Comparison of ENCODE assay signal across 10 cellular contexts in the genomic region with DNA sequence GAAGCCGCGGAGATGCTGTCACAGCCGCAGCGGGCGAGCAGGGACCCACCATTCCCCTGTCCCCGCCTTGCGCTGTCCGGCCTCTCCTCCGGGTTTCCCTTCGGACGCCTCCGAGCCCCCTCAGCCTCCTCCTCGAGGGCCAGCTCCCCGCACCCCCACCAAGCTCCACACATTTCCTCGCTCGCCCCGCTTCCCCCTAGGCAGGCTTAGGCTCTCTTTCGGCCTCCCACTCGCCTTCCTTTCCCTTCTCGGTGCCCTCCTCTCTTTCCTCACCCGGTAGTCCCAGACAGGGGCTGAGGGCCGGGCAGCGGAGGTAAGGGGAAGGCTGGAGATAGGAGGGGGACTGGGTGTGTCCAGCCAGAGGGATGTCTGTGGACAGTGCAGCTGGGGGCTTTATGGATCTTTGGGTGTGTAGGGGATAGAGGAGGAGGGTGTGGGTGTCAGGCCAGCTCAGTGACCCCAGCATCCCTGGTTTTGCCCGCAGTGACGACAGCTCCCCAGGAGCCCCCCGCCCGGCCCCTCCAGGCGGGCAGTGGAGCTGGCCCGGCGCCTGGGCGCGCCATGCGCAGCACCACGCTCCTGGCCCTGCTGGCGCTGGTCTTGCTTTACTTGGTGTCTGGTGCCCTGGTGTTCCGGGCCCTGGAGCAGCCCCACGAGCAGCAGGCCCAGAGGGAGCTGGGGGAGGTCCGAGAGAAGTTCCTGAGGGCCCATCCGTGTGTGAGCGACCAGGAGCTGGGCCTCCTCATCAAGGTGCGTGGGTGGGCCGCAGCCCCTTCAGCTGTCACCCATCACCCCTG. TPM values are rescaled to one million over a fixed set of nuclear protein-coding genes. Genes with fewer than 3 reads are reported as not detected.
DNase-seq lines count a peak whose midpoint lies in the region; ATAC-seq and TF ChIP-seq lines count a peak whose summit lies in the region.
"Had no signal": no experiment of that assay in that cellular context is flagged by ENCODE, and none has a peak within 500 bp of the region (broad histone marks: within the 10 kb centered on the region; RNA-seq: fewer than 3 reads in every experiment).

No MANE protein-coding gene starts in this region.

- H3K4me3 ChIP-seq in suprapubic skin: peak overlapping the region; percentile 53
- H3K4me3 ChIP-seq: PC-9 had no signal

- H3K4me1 ChIP-seq in suprapubic skin: peaks cover 34% of the 10 kb centered on the region

- peaks cover 10% of the 10 kb centered on the region for H3K4me1 Mint-ChIP-seq in activated T-cell treated with anti-CD3 and anti-CD28 coated beads, Interleukin-2, amount 50 U/mL, for 4 hours (ENCODE audit: low read depth)

- peaks cover 6% of the 10 kb centered on the region for H3K36me3 ChIP-seq in suprapubic skin

- H3K36me3 Mint-ChIP-seq in activated T-cell treated with anti-CD3 and anti-CD28 coated beads, Interleukin-2, amount 50 U/mL, for 4 hours (ENCODE audit: insufficient read depth): peaks cover 3% of the 10 kb centered on the region

- no peaks in the 10 kb centered on the region for H3K9me3 Mint-ChIP-seq in activated T-cell treated with anti-CD3 and anti-CD28 coated beads, Interleukin-2, amount 50 U/mL, for 4 hours

- no peak for TF ChIP-seq POLR2A in suprapubic skin (IDR thresholded peaks at IDR 0.05)

- TF ChIP-seq CTCF in suprapubic skin (IDR thresholded peaks at IDR 0.05): no peak

- ATAC-seq in activated T-cell treated with anti-CD3 and anti-CD28 coated beads, Interleukin-2, amount 50 U/mL, for 4 hours: peak; percentile 8 to 29

- TF ChIP-seq EP300 in suprapubic skin (IDR thresholded peaks at IDR 0.05): no peak

- peak overlapping the region; percentile 56 for H3K27ac ChIP-seq in angular gyrus (ENCODE audit: low read depth, low read length)
- peak overlapping the region; percentile 30 for H3K27ac ChIP-seq in layer of hippocampus (ENCODE audit: low read depth, low read length)
- H3K27ac ChIP-seq in suprapubic skin: no peak overlapping the region
- H3K27ac ChIP-seq: epithelial cell of prostate, PC-9 had no signal

- peaks cover 58% of the 10 kb centered on the region for H3K27me3 Mint-ChIP-seq in activated T-cell treated with anti-CD3 and anti-CD28 coated beads, Interleukin-2, amount 50 U/mL, for 4 hours (ENCODE audit: low read depth)

- in situ Hi-C loops in ACHN (cut with HindIII; ENCODE audit: low pct_ligation_motif_present, low pct_unique_long_range_greater_than_20kb, low sequenced_read_pairs): no loop called here

- H3K4me3 Mint-ChIP-seq in activated T-cell treated with anti-CD3 and anti-CD28 coated beads, Interleukin-2, amount 50 U/mL, for 4 hours: peak overlapping the region; percentile 46

- WGBS in suprapubic skin: 41% methylated on average over 34 of the region's 42 CpGs

- DNase-seq in activated T-cell treated with anti-CD3 and anti-CD28 coated beads, Interleukin-2, amount 50 U/mL, for 4 hours: no peak
- no peak for DNase-seq in activated T-cell treated with anti-CD3 and anti-CD28 coated beads, Interleukin-2, amount 50 U/mL, for 1 hour
- DNase-seq in suprapubic skin (ENCODE audit: low spot score in 2 of 2): no peak
- DNase-seq in ACHN: no peak
- no peak for DNase-seq in globus pallidus (ENCODE audit: low spot score)
- no peak for DNase-seq in iPS-NIHi7 (ENCODE audit: extremely low spot score)

- no peaks in the 10 kb centered on the region for H3K9me3 ChIP-seq in suprapubic skin

- H3K27me3 ChIP-seq in layer of hippocampus (ENCODE audit: control insufficient read depth, insufficient read depth, low read length) (peaks cover 7% of the 10 kb centered on the region), suprapubic skin (peaks cover 40% of the 10 kb centered on the region)

RNA-seq across cellular contexts. Expression of gene KCNK4, which starts 1.6 kb away (rescaled TPM):
- total RNA-seq in activated T-cell treated with anti-CD3 and anti-CD28 coated beads, Interleukin-2, amount 50 U/mL, for 4 hours: not detected
- total RNA-seq in suprapubic skin: not detected

RNA-seq across cellular contexts. Expression of gene GPR137, which starts 7.0 kb away (rescaled TPM):
- total RNA-seq in activated T-cell treated with anti-CD3 and anti-CD28 coated beads, Interleukin-2, amount 50 U/mL, for 4 hours: 10 to 100 TPM; 43.1 to 46.2 (median 43.9) TPM
- 10 to 100 TPM; 17.8 to 30.0 (median 19.7) TPM for total RNA-seq in suprapubic skin

RNA-seq across cellular contexts. Expression of gene CATSPERZ, which starts 7.5 kb away (rescaled TPM):
- total RNA-seq in activated T-cell treated with anti-CD3 and anti-CD28 coated beads, Interleukin-2, amount 50 U/mL, for 4 hours: not detected
- total RNA-seq in suprapubic skin: not detected
- total RNA-seq: PC-9 had no signal

RNA-seq across cellular contexts. Expression of gene BAD, which starts 8.2 kb away (rescaled TPM):
- 10 to 100 TPM; 27.6 to 38.8 (median 36.6) TPM for total RNA-seq in activated T-cell treated with anti-CD3 and anti-CD28 coated beads, Interleukin-2, amount 50 U/mL, for 4 hours
- 10 to 100 TPM; 57.1 to 71.9 (median 64.4) TPM for total RNA-seq in suprapubic skin

RNA-seq across cellular contexts. Expression of gene ESRRA, which starts 12.7 kb away (rescaled TPM):
- total RNA-seq in activated T-cell treated with anti-CD3 and anti-CD28 coated beads, Interleukin-2, amount 50 U/mL, for 4 hours: 10 to 100 TPM; 81.5 to 93.4 (median 89.3) TPM
- total RNA-seq in suprapubic skin: 10 to 100 TPM; 65.0 to 93.6 (median 74.3) TPM
